8 cellular contexts compared by ENCODE assay signal in the genomic region with DNA sequence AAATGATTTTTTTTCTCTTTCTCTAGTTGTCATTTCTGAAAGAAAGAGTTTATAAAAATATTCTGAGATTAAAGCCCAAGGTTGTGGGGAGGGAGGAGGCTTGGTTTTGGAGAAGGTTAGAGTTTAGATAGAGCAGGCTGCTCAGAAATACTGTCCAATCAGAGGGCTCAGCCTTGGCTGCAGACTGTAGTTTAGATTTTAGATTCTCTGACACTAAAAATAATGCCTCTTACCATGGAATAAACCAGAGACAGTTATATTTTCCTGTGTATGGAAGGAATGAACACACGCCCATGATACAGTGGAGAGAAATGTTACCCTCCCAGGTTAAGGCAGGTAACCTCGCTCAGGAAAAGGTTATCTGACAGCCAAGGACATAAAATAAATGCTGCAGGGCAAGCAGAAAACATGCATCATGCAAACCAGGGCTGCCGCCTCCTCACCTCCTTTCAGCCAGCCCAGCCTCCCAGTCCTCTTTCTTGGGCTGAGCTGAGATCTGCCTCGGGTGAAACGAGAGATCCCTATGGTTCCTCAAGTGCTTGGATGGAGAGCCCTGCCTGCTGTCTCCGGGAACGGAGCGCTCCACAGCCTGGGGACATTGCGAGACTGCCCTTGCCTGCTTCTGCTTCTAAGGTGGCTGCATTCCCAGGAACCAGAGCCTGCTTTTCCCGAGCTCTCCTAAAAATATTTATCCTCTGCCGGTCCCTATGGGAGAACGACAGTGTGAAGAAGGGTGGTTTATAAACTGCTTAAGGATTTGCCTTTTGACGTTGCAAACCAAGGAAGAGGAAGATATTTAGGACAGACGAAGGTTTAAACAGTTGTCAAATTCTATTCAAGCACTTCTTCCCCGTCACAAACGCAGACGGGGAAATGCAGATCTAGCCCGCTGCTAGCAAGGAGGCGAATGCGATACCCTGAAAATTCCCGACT. TPM values are rescaled to one million over a fixed set of nuclear protein-coding genes. Genes with fewer than 3 reads are reported as not detected.
DNase-seq lines count a peak whose midpoint lies in the region; FAIRE-seq and TF ChIP-seq lines count a peak whose summit lies in the region.

No MANE protein-coding gene starts in this region.

- H3K14ac ChIP-seq in H1 (ENCODE audit: insufficient read length), result no peak overlapping the region

- no peak for FAIRE-seq in H1 (lab: Jason Lieb, UNC)

- H2BK120ac ChIP-seq in H1 (replicated peaks; ENCODE audit: low read depth, low read length) (no peak overlapping the region), mesendoderm (ENCODE audit: low read depth, low read length) (no peak overlapping the region)

- TF ChIP-seq CTCF in WERI-Rb-1 (IDR thresholded peaks at IDR 0.05; ENCODE audit: low read depth, low read length) (no peak), H1 (IDR thresholded peaks at IDR 0.05; ENCODE audit: control extremely low read depth in 1 of 3, insufficient read depth in 1 of 3, low read depth in 1 of 3, low read length in 3 of 3) (no peak)

- H3K56ac ChIP-seq in H1 (replicated peaks; ENCODE audit: insufficient read length, low read depth, low read length), result no peak overlapping the region
- H3K56ac ChIP-seq in mesendoderm (ENCODE audit: low read length), result peak overlapping the region; percentile 78

- H3K4me3 ChIP-seq in HUES6 (ENCODE audit: low read depth, low read length) (peak overlapping the region; percentile 73), WERI-Rb-1 (ENCODE audit: low read depth, low read length) (peak overlapping the region; percentile 77), H1 (ENCODE audit: extremely low read depth in 1 of 4, insufficient read depth in 2 of 4, low read depth in 3 of 4, low read length in 4 of 4) (peak overlapping the region; percentile 56 to 93 (median 90)), mesendoderm (ENCODE audit: low read length) (peak overlapping the region; percentile 75)

- no peaks in the 10 kb centered on the region for H3K27me3 ChIP-seq in HUES6 (ENCODE audit: control insufficient read depth, insufficient read depth, low read length)
- H3K27me3 ChIP-seq in WERI-Rb-1 (ENCODE audit: insufficient read depth, low read depth, severe bottlenecking), result no peaks in the 10 kb centered on the region
- 0 out of 7 replicates have a peak, but pooled peaks cover 0 to 1% (median 0%) of the 10 kb centered on the region in 4 experiments for H3K27me3 ChIP-seq in H1 (replicated peaks in 1 of 4; ENCODE audit: control insufficient read depth in 3 of 4, extremely low read depth in 1 of 4, insufficient read depth in 3 of 4, low read length in 3 of 4)
- H3K27me3 ChIP-seq in mesendoderm (ENCODE audit: insufficient read depth, low read length, poor library complexity), result no peaks in the 10 kb centered on the region

- H3K4ac ChIP-seq in H1 (replicated peaks; ENCODE audit: insufficient read length, low read depth, low read length) (no peak overlapping the region), mesendoderm (ENCODE audit: low read depth, low read length) (no peak overlapping the region)

- H4K20me1 ChIP-seq in H1 (replicated peaks in 1 of 2; ENCODE audit: control insufficient read depth in 1 of 2, insufficient read depth in 2 of 2, low read length in 2 of 2), result no peaks in the 10 kb centered on the region

- H3K36me3 ChIP-seq in HUES6 (ENCODE audit: control insufficient read depth, insufficient read depth, low read length), result no peaks in the 10 kb centered on the region
- no peaks in the 10 kb centered on the region for H3K36me3 ChIP-seq in WERI-Rb-1
- no peaks in the 10 kb centered on the region for H3K36me3 ChIP-seq in H1 (ENCODE audit: control insufficient read depth in 2 of 4, insufficient read depth in 4 of 4, low read length in 3 of 4)
- no peaks in the 10 kb centered on the region for H3K36me3 ChIP-seq in mesendoderm (ENCODE audit: control insufficient read depth, insufficient read depth, low read length)

- no peak overlapping the region for H4K91ac ChIP-seq in H1 (replicated peaks; ENCODE audit: insufficient read length, low read length)

- CTCF ChIA-PET in H1 (lab: Charles Lee; ENCODE audit: partially characterized antibody), result interaction anchor here (0.6 to 6.5 kb wide), 19 partner anchors 9 to 668 kb away, joined by 3 to 30 read pairs (median 4); no protein-coding TSS in a partner anchor

- H3K23me2 ChIP-seq in H1 (ENCODE audit: low read depth, low read length), result peaks cover 7% of the 10 kb centered on the region

- H3K18ac ChIP-seq in H1 (ENCODE audit: extremely low read depth, low read length) (no peak overlapping the region), mesendoderm (ENCODE audit: low read length) (no peak overlapping the region)

- H2BK12ac ChIP-seq in H1 (ENCODE audit: low read depth, low read length), result no peak overlapping the region

- H2AK5ac ChIP-seq in H1 (ENCODE audit: low read depth, low read length) (no peak overlapping the region), mesendoderm (ENCODE audit: low read length) (no peak overlapping the region)

- TF ChIP-seq EP300 in H1 (IDR thresholded peaks at IDR 0.05; ENCODE audit: borderline replicate concordance in 1 of 2, low read depth in 2 of 2, low read length in 2 of 2), result no peak

- no peak overlapping the region for H2BK20ac ChIP-seq in H1 (ENCODE audit: low read length)

- H2BK15ac ChIP-seq in H1 (ENCODE audit: low read length) (no peak overlapping the region), mesendoderm (replicated peaks; ENCODE audit: low read depth) (no peak overlapping the region)

- no peak overlapping the region for H2BK5ac ChIP-seq in H1 (ENCODE audit: low read depth, low read length)
- no peak overlapping the region for H2BK5ac ChIP-seq in mesendoderm (ENCODE audit: low read length)

- POLR2A ChIA-PET in H1 (lab: Charles Lee; ENCODE audit: partially characterized antibody), result interaction anchor here (0.7 to 2.2 kb wide), 3 partner anchors 10 to 40 kb away, joined by 3 to 8 read pairs (median 3); partner anchors contain the start of gene ECT2

- H4K5ac ChIP-seq in H1 (ENCODE audit: insufficient read length, low read depth, low read length) (no peak overlapping the region), mesendoderm (ENCODE audit: low read length) (no peak overlapping the region)

- no peak for TF ChIP-seq RAD21 in H1 (IDR thresholded peaks at IDR 0.05 in 1 of 2, conservative IDR thresholded peaks at IDR 0.05 in 1 of 2; ENCODE audit: low read depth in 2 of 2, low read length in 2 of 2)

- TF ChIP-seq POLR2A in H1 (IDR thresholded peaks at IDR 0.05; ENCODE audit: control extremely low read depth in 1 of 2, low read depth in 2 of 2, low read length in 2 of 2), result no peak

- H3K9ac ChIP-seq in HUES6 (ENCODE audit: low read length) (peak overlapping the region; percentile 69), H1 (replicated peaks in 1 of 4; ENCODE audit: extremely low read depth in 1 of 4, low read depth in 3 of 4, low read length in 3 of 4) (peak overlapping the region in 2 of 4 experiments; percentile 0 to 66; a peak in 3 of 7 replicates), mesendoderm (ENCODE audit: low read length) (peak overlapping the region; percentile 73)

- 9% methylated on average over 21 of the region's 21 CpGs; no CpG with 5 or more reads in 1 of the 2 experiments for WGBS in H1 (ENCODE audit: extremely low coverage in 1 of 2, insufficient coverage in 1 of 2, insufficient read length in 1 of 2, insufficient replicate concordance in 2 of 2, low coverage in 1 of 2, low lambda C conversion rate in 2 of 2, missing lambda C conversion rate in 1 of 2), 2 experiments
- no CpG with 5 or more reads among the region's 21 CpGs for WGBS in mesendoderm (ENCODE audit: extremely low coverage, insufficient coverage, low lambda C conversion rate)

- H4K8ac ChIP-seq in H1 (ENCODE audit: extremely low read depth, insufficient read depth, low read length) (no peak overlapping the region), mesendoderm (ENCODE audit: low read depth, low read length) (no peak overlapping the region)

- peak; percentile 32 for DNase-seq in stimulated activated CD4-positive, alpha-beta T cell treated with anti-CD3 and anti-CD28 coated beads, Interleukin-15, amount 100 ng/mL, for 24 hours
- DNase-seq in stimulated activated CD4-positive, alpha-beta T cell treated with anti-CD3 and anti-CD28 coated beads, Interleukin-1b, Interleukin-23, amount 100 ng/mL, for 48 hours, result no peak
- DNase-seq in WERI-Rb-1 (peak; percentile 20), H1 (ENCODE audit: low read depth in 1 of 2, low spot score in 2 of 2) (peak in 1 of 2 experiments; percentile 51), mesendoderm (peak; percentile 75), NCI-H1930 (lab: John Stamatoyannopoulos, UW) (no peak)

- H3K23ac ChIP-seq in H1 (ENCODE audit: insufficient read length), result no peak overlapping the region
- no peak overlapping the region for H3K23ac ChIP-seq in mesendoderm (ENCODE audit: low read length)

- peaks cover 10% of the 10 kb centered on the region for H3K4me1 ChIP-seq in HUES6 (ENCODE audit: control insufficient read depth, insufficient read depth, low read length)
- H3K4me1 ChIP-seq in H1 (replicated peaks in 1 of 4; ENCODE audit: control insufficient read depth in 3 of 4, insufficient read depth in 4 of 4, low read length in 3 of 4), result peaks cover 0 to 4% (median 0%) of the 10 kb centered on the region in 4 experiments; a peak in 1 of 7 replicates
- H3K4me1 ChIP-seq in mesendoderm (ENCODE audit: control insufficient read depth, low read depth, low read length), result peaks cover 2% of the 10 kb centered on the region

- no peaks in the 10 kb centered on the region for H3K79me2 ChIP-seq in H1 (ENCODE audit: control insufficient read depth in 1 of 2, insufficient read depth in 2 of 2, low read length in 2 of 2)
- H3K79me2 ChIP-seq in mesendoderm (ENCODE audit: control insufficient read depth, insufficient read depth, low read length), result no peaks in the 10 kb centered on the region

- H3K27ac ChIP-seq in HUES6 (ENCODE audit: low read depth, low read length), result no peak overlapping the region
- H3K27ac ChIP-seq in WERI-Rb-1, result no peak overlapping the region; the same call in 1 of the 2 replicates
- no peak overlapping the region for H3K27ac ChIP-seq in H1 (ENCODE audit: low read depth, low read length)
- no peak overlapping the region for H3K27ac ChIP-seq in mesendoderm (ENCODE audit: low read depth, low read length)
- H3K27ac ChIP-seq in temporal lobe (ENCODE audit: low read depth, low read length), result peak overlapping the region; percentile 41

- H3K79me1 ChIP-seq in H1 (ENCODE audit: low read depth, low read length), result 0 out of 2 replicates have a peak, but pooled peaks cover 2% of the 10 kb centered on the region
- H3K79me1 ChIP-seq in mesendoderm (ENCODE audit: low read length), result no peaks in the 10 kb centered on the region

- H3K4me2 ChIP-seq in H1 (ENCODE audit: insufficient read depth in 1 of 2, low read depth in 2 of 2, low read length in 2 of 2), result peak overlapping the region; percentile 69 to 93
- peak overlapping the region; percentile 93 for H3K4me2 ChIP-seq in mesendoderm (ENCODE audit: low read length)

- H2AFZ ChIP-seq in H1 (ENCODE audit: low read length), result peak overlapping the region; percentile 91

- H3K9me3 ChIP-seq in HUES6 (ENCODE audit: control insufficient read depth, insufficient read depth, low read depth, low read length) (no peaks in the 10 kb centered on the region), WERI-Rb-1 (ENCODE audit: severe bottlenecking) (no peaks in the 10 kb centered on the region), H1 (ENCODE audit: insufficient read depth in 2 of 2, low read depth in 1 of 2, low read length in 1 of 2) (no peaks in the 10 kb centered on the region)

RNA-seq across cellular contexts. Expression of gene NCEH1, which starts 0.8 kb away (rescaled TPM):
- 5.4 and 6.4 TPM in 2 replicates for total RNA-seq in H1 (2021; fragmentation: NEBNext Ultra II Directional; extraction: Animal tissue kit (Norgen Biotek cat#: 25700))
- 1.4 and 2.2 TPM in 2 replicates for polyA plus RNA-seq in H1 (2011; rRNA removed)
- 1.2 TPM for polyA plus RNA-seq in H1 (2011; cell fraction: cytosol; rRNA removed)
- polyA plus RNA-seq in H1 (2011; cell fraction: nucleus; rRNA removed), result 1.9 TPM
- polyA plus RNA-seq in H1 (2012, experiment 1 of 2), result 1.5 to 3.1 TPM (median 2.1 TPM) in 4 replicates
- polyA plus RNA-seq in H1 (2012, experiment 2 of 2), result 0.26 TPM
- polyA plus RNA-seq in H1 (2013, experiment 1 of 2), result 5.0 TPM
- 5.6 TPM for polyA plus RNA-seq in H1 (2013, experiment 2 of 2)
- polyA minus RNA-seq in H1 (2011; rRNA and poly(A)+ RNA removed), result 6.1 and 6.2 TPM in 2 replicates
- polyA minus RNA-seq in H1 (2011; cell fraction: cytosol; rRNA and poly(A)+ RNA removed), result 2.6 TPM
- polyA minus RNA-seq in H1 (2011; cell fraction: nucleus; rRNA and poly(A)+ RNA removed), result 8.0 TPM
- 3.0 TPM for polyA plus RNA-seq in mesendoderm (2013, experiment 1 of 2)
- polyA plus RNA-seq in mesendoderm (2013, experiment 2 of 2), result 2.9 TPM
- total RNA-seq in temporal lobe, result 5.2 TPM

RNA-seq across cellular contexts. Expression of gene ECT2, which starts 40.5 kb away (rescaled TPM):
- 76.2 and 88.7 TPM in 2 replicates for total RNA-seq in H1 (2021; fragmentation: NEBNext Ultra II Directional; extraction: Animal tissue kit (Norgen Biotek cat#: 25700))
- polyA plus RNA-seq in H1 (2011; rRNA removed), result 9.9 and 19.5 TPM in 2 replicates
- 29.8 TPM for polyA plus RNA-seq in H1 (2011; cell fraction: cytosol; rRNA removed)
- 16.0 TPM for polyA plus RNA-seq in H1 (2011; cell fraction: nucleus; rRNA removed)
- 23.0 to 58.2 TPM (median 30.5 TPM) in 4 replicates for polyA plus RNA-seq in H1 (2012, experiment 1 of 2)
- 2.6 TPM for polyA plus RNA-seq in H1 (2012, experiment 2 of 2)
- polyA plus RNA-seq in H1 (2013, experiment 1 of 2), result 46.0 TPM
- polyA plus RNA-seq in H1 (2013, experiment 2 of 2), result 48.1 TPM
- 45.3 and 69.9 TPM in 2 replicates for polyA minus RNA-seq in H1 (2011; rRNA and poly(A)+ RNA removed)
- polyA minus RNA-seq in H1 (2011; cell fraction: cytosol; rRNA and poly(A)+ RNA removed), result 43.6 TPM
- polyA minus RNA-seq in H1 (2011; cell fraction: nucleus; rRNA and poly(A)+ RNA removed), result 118 TPM
- 50.4 TPM for polyA plus RNA-seq in mesendoderm (2013, experiment 1 of 2)
- 49.9 TPM for polyA plus RNA-seq in mesendoderm (2013, experiment 2 of 2)
- total RNA-seq in temporal lobe, result 9.3 TPM

Comparison
In these comparisons a context has a peak if more than half of its experiments do, and no peak if none do; other contexts are left out.
1. DNase-seq: peak in stimulated activated CD4-positive, alpha-beta T cell treated with anti-CD3 and anti-CD28 coated beads, Interleukin-15, amount 100 ng/mL, for 24 hours (single experiment), WERI-Rb-1 (single experiment) and mesendoderm (single experiment); none in stimulated activated CD4-positive, alpha-beta T cell treated with anti-CD3 and anti-CD28 coated beads, Interleukin-1b, Interleukin-23, amount 100 ng/mL, for 48 hours (single experiment) and NCI-H1930 (0 of 2).
2. Peak in every context shown above with its lines, with median percentiles within 50 percentile points of each other: H3K4me3 ChIP-seq.